8 cellular contexts compared by ENCODE assay signal in genomic region chr1:37475380-37476086, GRCh38. TPM values are rescaled to one million over a fixed set of nuclear protein-coding genes. Genes with fewer than 3 reads are reported as not detected.
DNase-seq lines count a peak whose midpoint lies in the region; ATAC-seq and TF ChIP-seq lines count a peak whose summit lies in the region.

No MANE protein-coding gene starts in this region.

- peaks cover 72% of the 10 kb centered on the region for H3K79me2 ChIP-seq in MM.1S (ENCODE audit: low read length)

- H3K4me3 ChIP-seq in MM.1S (ENCODE audit: low read length) (peak overlapping the region; percentile 99), choroid plexus epithelial cell (ENCODE audit: low read depth, low read length) (peak overlapping the region; percentile 61)

- H3K4me2 ChIP-seq in MM.1S (ENCODE audit: low read depth, low read length): peak overlapping the region; percentile 99

- H3K27ac ChIP-seq in C4-2B (peak overlapping the region; percentile 87), MM.1S (ENCODE audit: low read length) (peak overlapping the region; percentile 87; the same call in 1 of the 2 replicates)

- TF ChIP-seq CTCF in C4-2B (conservative IDR thresholded peaks at IDR 0.05) (no peak), MM.1S (IDR thresholded peaks at IDR 0.05; ENCODE audit: low read length) (no peak), choroid plexus epithelial cell (conservative IDR thresholded peaks at IDR 0.05; ENCODE audit: low read depth, low read length) (no peak)

- peak overlapping the region; percentile 93 for H3K9ac ChIP-seq in MM.1S (ENCODE audit: low read length)

- no peak overlapping the region for H2AFZ ChIP-seq in MM.1S (ENCODE audit: low read length)

- no peak for DNase-seq in MM.1S
- no peak for DNase-seq in choroid plexus epithelial cell (ENCODE audit: low read depth)
- peak; percentile 37 for DNase-seq in myocyte (ENCODE audit: low read depth)
- no peak for DNase-seq in NCI-H146 (lab: John Stamatoyannopoulos, UW)
- no peak for DNase-seq in DMS114 treated with DMSO at 0.1 percent for 48 hours (lab: John Stamatoyannopoulos, UW; ENCODE audit: unreplicated experiment)

- H3K9me3 ChIP-seq in MM.1S (replicated peaks; ENCODE audit: insufficient read depth, low read length): no peaks in the 10 kb centered on the region

- no peaks in the 10 kb centered on the region for H3K9me2 ChIP-seq in MM.1S (replicated peaks; ENCODE audit: insufficient read depth, low read length)

- H3K36me3 ChIP-seq in MM.1S (replicated peaks; ENCODE audit: insufficient read depth, low read length): peaks cover 7% of the 10 kb centered on the region

- ATAC-seq in GM21526 (IDR thresholded peaks at IDR 0.05; ENCODE audit: low FRiP score, unreplicated experiment): no peak
- no peak for ATAC-seq in GM21360 (IDR thresholded peaks at IDR 0.05; ENCODE audit: unreplicated experiment)

- H4K20me1 ChIP-seq in MM.1S (ENCODE audit: insufficient read depth, low read length): peaks cover 22% of the 10 kb centered on the region; the same call in 1 of the 2 replicates

- H3K27me3 ChIP-seq in MM.1S (replicated peaks; ENCODE audit: insufficient read depth, low read length): no peaks in the 10 kb centered on the region

- peaks cover 32% of the 10 kb centered on the region for H3K4me1 ChIP-seq in MM.1S (ENCODE audit: low read length)

- H3F3A ChIP-seq in MM.1S (ENCODE audit: insufficient read depth, low read length): peaks cover 42% of the 10 kb centered on the region

RNA-seq across cellular contexts. Expression of gene ZC3H12A, which starts 1.2 kb away (rescaled TPM):
- total RNA-seq in myocyte: 6.5 and 7.3 TPM in 2 replicates
- 9.3 TPM for polyA plus RNA-seq in myocyte (2012)

RNA-seq across cellular contexts. Expression of gene MEAF6, which starts 39.0 kb away (rescaled TPM):
- total RNA-seq in myocyte: 88.6 and 116 TPM in 2 replicates
- 56.5 TPM for polyA plus RNA-seq in myocyte (2012)
